Comparison of ENCODE assay signal across 17 cellular contexts in genomic region chr15:93196136-93196670, GRCh38.
DNase-seq lines count a peak whose midpoint lies in the region; ATAC-seq and TF ChIP-seq lines count a peak whose summit lies in the region.
"Had no signal": no experiment of that assay in that cellular context is flagged by ENCODE, and none has a peak within 500 bp of the region (broad histone marks: within the 10 kb centered on the region; RNA-seq: fewer than 3 reads in every experiment).

No MANE protein-coding gene starts in this region.

- H3K9me3 ChIP-seq in mammary epithelial cell (replicated peaks; ENCODE audit: insufficient read depth, low read length), result no peaks in the 10 kb centered on the region
- H3K9me3 ChIP-seq in endodermal cell (ENCODE audit: control insufficient read depth, low read length), result peaks cover 26% of the 10 kb centered on the region
- H3K9me3 ChIP-seq: BE2C had no signal

- H3K4me3 ChIP-seq in mammary epithelial cell (replicated peaks in 1 of 3; ENCODE audit: insufficient read depth in 1 of 3, low read depth in 2 of 3, low read length in 3 of 3), result no peak overlapping the region
- peak overlapping the region; percentile 47 for H3K4me3 ChIP-seq in endodermal cell (ENCODE audit: low read length)

- no peaks in the 10 kb centered on the region for H3K36me3 Mint-ChIP-seq in MCF 10A (ENCODE audit: insufficient read depth, unreplicated experiment)
- H3K36me3 Mint-ChIP-seq in endodermal cell (ENCODE audit: low read depth), result peaks cover 7% of the 10 kb centered on the region
- no peaks in the 10 kb centered on the region for H3K36me3 Mint-ChIP-seq in type B pancreatic cell
- H3K36me3 Mint-ChIP-seq: CD4-positive, CD25-positive, alpha-beta regulatory T cell had no signal

- WGBS in mammary epithelial cell (ENCODE audit: low coverage, missing lambda C conversion rate), result 56% methylated on average over 1 of the region's 5 CpGs
- WGBS in endodermal cell (ENCODE audit: insufficient coverage in 1 of 2, insufficient read length in 1 of 2), 2 experiments, result 68 to 70% methylated on average over 5 of the region's 5 CpGs

- BruUV-seq in MCF 10A (replicated peaks; lab: Mats Ljungman, UMichigan) (no TSS peak), mammary epithelial cell (replicated peaks; lab: Mats Ljungman, UMichigan) (no TSS peak)

- no peaks in the 10 kb centered on the region for H3K36me3 ChIP-seq in mammary epithelial cell (ENCODE audit: insufficient read depth, low read length)
- no peaks in the 10 kb centered on the region for H3K36me3 ChIP-seq in endodermal cell (ENCODE audit: control insufficient read depth, insufficient read depth, low read length)
- H3K36me3 ChIP-seq: BE2C had no signal

- no peak overlapping the region for H3K27ac ChIP-seq in mammary epithelial cell (ENCODE audit: insufficient read depth, low read depth, low read length)
- H3K27ac ChIP-seq in endodermal cell (ENCODE audit: low read depth, low read length), result no peak overlapping the region
- H3K27ac ChIP-seq: KMS-11 had no signal

- POLR2A ChIA-PET in MCF 10A (lab: Yijun Ruan, JAX), result interaction anchor here (0.7 kb wide), 1 partner anchor 11 kb away, joined by 4 read pairs; no protein-coding TSS in a partner anchor

- no peaks in the 10 kb centered on the region for H3K4me1 Mint-ChIP-seq in MCF 10A (ENCODE audit: insufficient read depth, unreplicated experiment)
- peaks cover 17% of the 10 kb centered on the region for H3K4me1 Mint-ChIP-seq in endodermal cell
- H3K4me1 Mint-ChIP-seq in type B pancreatic cell (ENCODE audit: unreplicated experiment), result no peaks in the 10 kb centered on the region
- H3K4me1 Mint-ChIP-seq: CD4-positive, CD25-positive, alpha-beta regulatory T cell had no signal

- CTCF ChIA-PET in MCF 10A (lab: Yijun Ruan, JAX) (interaction anchor here (0.6 to 0.7 kb wide), 2 partner anchors 16 to 650 kb away, joined by 4 read pairs; no protein-coding TSS in a partner anchor), mammary epithelial cell (lab: Charles Lee; ENCODE audit: low non-redundant PET) (no interaction called here)

- H3K27me3 Mint-ChIP-seq in MCF 10A (ENCODE audit: insufficient read depth, unreplicated experiment) (peaks cover 17% of the 10 kb centered on the region), endodermal cell (ENCODE audit: insufficient read depth) (peaks cover 34% of the 10 kb centered on the region), type B pancreatic cell (no peaks in the 10 kb centered on the region)

- TF ChIP-seq CTCF in MCF 10A (IDR thresholded peaks at IDR 0.05; ENCODE audit: unreplicated experiment), result no peak
- TF ChIP-seq CTCF in mammary epithelial cell (conservative IDR thresholded peaks at IDR 0.05 in 1 of 2, IDR thresholded peaks at IDR 0.05 in 1 of 2; ENCODE audit: extremely low read depth in 1 of 2, insufficient read depth in 1 of 2, low read depth in 1 of 2, low read length in 2 of 2), result no peak
- no peak for TF ChIP-seq CTCF in endodermal cell (conservative IDR thresholded peaks at IDR 0.05)
- no peak for TF ChIP-seq CTCF in type B pancreatic cell (conservative IDR thresholded peaks at IDR 0.05)

- ATAC-seq in GM18870 (IDR thresholded peaks at IDR 0.05; ENCODE audit: unreplicated experiment) (no peak), GM19455 (IDR thresholded peaks at IDR 0.05; ENCODE audit: unreplicated experiment) (no peak)

- no peak overlapping the region for H3K4me2 ChIP-seq in mammary epithelial cell (ENCODE audit: insufficient read depth, low read depth, low read length)
- H3K4me2 ChIP-seq: KMS-11 had no signal

- no peak overlapping the region for H2AFZ ChIP-seq in mammary epithelial cell (ENCODE audit: low read depth, low read length)

- intact Hi-C loops in MCF 10A (cut with micrococcal nuclease) (no loop called here), mammary epithelial cell (cut with micrococcal nuclease) (no loop called here)

- H3K4me3 Mint-ChIP-seq in MCF 10A (ENCODE audit: unreplicated experiment) (no peak overlapping the region), endodermal cell (no peak overlapping the region), type B pancreatic cell (no peak overlapping the region)
- H3K4me3 Mint-ChIP-seq: CD4-positive, CD25-positive, alpha-beta regulatory T cell had no signal

- H3K79me2 ChIP-seq in mammary epithelial cell (ENCODE audit: insufficient read depth, low read length), result no peaks in the 10 kb centered on the region

- DNase-seq in MCF 10A (ENCODE audit: unreplicated experiment) (peak; percentile 66), mammary epithelial cell (no peak), NCI-H2029 (lab: John Stamatoyannopoulos, UW) (peak; percentile 15), endodermal cell (no peak), type B pancreatic cell (ENCODE audit: extremely low spot score, unreplicated experiment) (peak; percentile 6), midbrain (lab: John Stamatoyannopoulos, UW) (no peak)
- DNase-seq: BE2C; CD4-positive, CD25-positive, alpha-beta regulatory T cell; COR-L47; NCI-H1105 treated with DMSO at 0.1 percent for 48 hours; NCI-H187; NCI-H446 treated with DMSO at 0.1 percent for 48 hours; Right ventricle myocardium superior; SW 1271 had no signal

- H3K9me3 Mint-ChIP-seq in MCF 10A (ENCODE audit: unreplicated experiment) (peaks cover 19% of the 10 kb centered on the region), endodermal cell (peaks cover 25% of the 10 kb centered on the region), type B pancreatic cell (peaks cover 16% of the 10 kb centered on the region)

- in situ Hi-C loops in mammary epithelial cell (cut with MboI; ENCODE audit: low sequenced_read_pairs in 2 of 2), result no loop called here

- H3K27ac Mint-ChIP-seq in MCF 10A (ENCODE audit: low read depth, unreplicated experiment), result no peak overlapping the region
- H3K27ac Mint-ChIP-seq in endodermal cell, result no peak overlapping the region
- H3K27ac Mint-ChIP-seq in type B pancreatic cell, result no peak overlapping the region
- H3K27ac Mint-ChIP-seq: CD4-positive, CD25-positive, alpha-beta regulatory T cell had no signal

- H3K27me3 ChIP-seq in mammary epithelial cell (ENCODE audit: insufficient read depth, low read length), result no peaks in the 10 kb centered on the region
- no peaks in the 10 kb centered on the region for H3K27me3 ChIP-seq in endodermal cell (ENCODE audit: control insufficient read depth, insufficient read depth, low read length, poor library complexity, severe bottlenecking)

- dilution Hi-C loops in mammary epithelial cell (cut with HindIII; ENCODE audit: low sequenced_read_pairs), result no loop called here

- H3K9ac ChIP-seq in mammary epithelial cell (ENCODE audit: insufficient read depth, low read length) (no peak overlapping the region), endodermal cell (ENCODE audit: extremely low read depth, low read length, poor library complexity, severe bottlenecking) (no peak overlapping the region)
- H3K9ac ChIP-seq: KMS-11 had no signal

- H4K20me1 ChIP-seq in mammary epithelial cell (ENCODE audit: insufficient read depth, low read length), result no peaks in the 10 kb centered on the region

- no peaks in the 10 kb centered on the region for H3K4me1 ChIP-seq in mammary epithelial cell (ENCODE audit: insufficient read depth, low read length)
- H3K4me1 ChIP-seq in endodermal cell (ENCODE audit: control insufficient read depth, insufficient read depth, low read length), result no peaks in the 10 kb centered on the region
- H3K4me1 ChIP-seq: BE2C had no signal

Comparison
In these comparisons a context has a peak if more than half of its experiments do, and no peak if none do; other contexts are left out.
1. DNase-seq: peak in MCF 10A (single experiment), NCI-H2029 (single experiment) and type B pancreatic cell (single experiment); none in mammary epithelial cell (single experiment), endodermal cell (single experiment) and midbrain (single experiment).